Comparison of ENCODE assay signal across 7 cellular contexts in the genomic region with DNA sequence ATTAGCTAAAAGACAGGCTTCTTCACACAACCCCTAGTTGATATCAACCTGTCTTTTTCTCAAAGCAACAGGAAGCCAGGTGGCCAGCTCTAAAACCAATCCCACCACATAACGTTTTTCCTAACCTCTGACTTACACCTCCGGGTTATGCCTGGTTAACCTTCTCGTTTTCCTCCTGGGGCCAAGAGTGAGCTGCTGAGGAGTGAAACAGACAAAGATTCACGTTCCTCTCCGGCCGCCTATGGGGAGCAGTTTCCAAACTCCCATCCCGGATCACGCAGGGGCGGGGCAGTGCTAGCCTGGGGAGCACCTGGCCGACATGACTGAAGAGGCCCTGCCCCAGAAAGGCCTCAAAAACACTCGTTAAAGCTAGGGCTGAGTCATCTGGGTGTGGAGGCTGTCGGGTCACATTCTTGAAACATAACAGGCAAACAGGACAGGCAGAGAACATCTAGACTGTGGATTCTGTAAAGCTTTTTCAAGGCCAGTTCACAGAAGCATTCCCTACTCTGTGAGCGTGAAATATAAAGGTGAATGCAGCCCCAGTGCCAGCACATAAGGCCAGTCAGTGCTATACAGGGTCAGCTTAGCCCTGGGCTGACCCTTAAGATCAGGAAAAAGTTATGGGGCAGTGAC. TPM values are rescaled to one million over a fixed set of nuclear protein-coding genes. Genes with fewer than 3 reads are reported as not detected.
A peak's percentile ranks its signal among the peaks of the same experiment; 100 is the strongest.
DNase-seq lines count a peak whose midpoint lies in the region; ATAC-seq and TF ChIP-seq lines count a peak whose summit lies in the region.

No MANE protein-coding gene starts in this region.

- peaks cover 9% of the 10 kb centered on the region for H3K36me3 Mint-ChIP-seq in activated T-helper 1 cell treated with anti-CD3 and anti-CD28 coated beads, Interleukin-12 subunit alpha, Interleukin-12 subunit beta, Interleukin-2, Interleukin-4 antibody, amounts not matched to agents 30 ng/mL and 10 ng/mL and 1 ng/mL, durations not matched to agents 14 hours and 24 hours and 36 hours (ENCODE audit: low read depth)
- no peaks in the 10 kb centered on the region for H3K36me3 Mint-ChIP-seq in progenitor cell of endocrine pancreas (ENCODE audit: insufficient read depth)

- DNase-seq in NOMO-1 treated with dmso at 0.1 percent for 144 hours (lab: John Stamatoyannopoulos, UW; ENCODE audit: unreplicated experiment) (peak; percentile 45), foreskin fibroblast (peak; percentile 98), progenitor cell of endocrine pancreas (ENCODE audit: low spot score, unreplicated experiment) (peak; percentile 25), globus pallidus (ENCODE audit: low spot score) (no peak)
- peak; percentile 38 for DNase-seq in activated T-helper 1 cell treated with anti-CD3 and anti-CD28 coated beads, Interleukin-12 subunit alpha, Interleukin-12 subunit beta, Interleukin-2, Interleukin-4 antibody, amounts not matched to agents 30 ng/mL and 10 ng/mL and 1 ng/mL, durations not matched to agents 14 hours and 24 hours and 36 hours (ENCODE audit: low spot score)

- peaks cover 61% of the 10 kb centered on the region for H3K4me1 Mint-ChIP-seq in activated T-helper 1 cell treated with anti-CD3 and anti-CD28 coated beads, Interleukin-12 subunit alpha, Interleukin-12 subunit beta, Interleukin-2, Interleukin-4 antibody, amounts not matched to agents 30 ng/mL and 10 ng/mL and 1 ng/mL, durations not matched to agents 14 hours and 24 hours and 36 hours (ENCODE audit: low read depth)
- peaks cover 26% of the 10 kb centered on the region for H3K4me1 Mint-ChIP-seq in progenitor cell of endocrine pancreas (ENCODE audit: low read depth)

- intact Hi-C loops in activated T-helper 1 cell treated with anti-CD3 and anti-CD28 coated beads, Interleukin-12 subunit alpha, Interleukin-12 subunit beta, Interleukin-2, Interleukin-4 antibody, amounts not matched to agents 30 ng/mL and 10 ng/mL and 1 ng/mL, durations not matched to agents 14 hours and 24 hours and 36 hours (cut with micrococcal nuclease) = loop anchor here (2.0 kb wide), 1 partner anchor 50 kb away; no protein-coding TSS in a partner anchor

- H3K4me3 ChIP-seq in foreskin fibroblast (ENCODE audit: low read depth in 1 of 2, low read length in 2 of 2) = peak overlapping the region; percentile 42 to 48

- no peaks in the 10 kb centered on the region for H3K27me3 Mint-ChIP-seq in activated T-helper 1 cell treated with anti-CD3 and anti-CD28 coated beads, Interleukin-12 subunit alpha, Interleukin-12 subunit beta, Interleukin-2, Interleukin-4 antibody, amounts not matched to agents 30 ng/mL and 10 ng/mL and 1 ng/mL, durations not matched to agents 14 hours and 24 hours and 36 hours (ENCODE audit: insufficient read depth)
- no peaks in the 10 kb centered on the region for H3K27me3 Mint-ChIP-seq in progenitor cell of endocrine pancreas

- peak overlapping the region; percentile 94 for H3K27ac Mint-ChIP-seq in activated T-helper 1 cell treated with anti-CD3 and anti-CD28 coated beads, Interleukin-12 subunit alpha, Interleukin-12 subunit beta, Interleukin-2, Interleukin-4 antibody, amounts not matched to agents 30 ng/mL and 10 ng/mL and 1 ng/mL, durations not matched to agents 14 hours and 24 hours and 36 hours
- H3K27ac Mint-ChIP-seq in progenitor cell of endocrine pancreas = peak overlapping the region; percentile 99

- peak overlapping the region; percentile 51 for H3K4me3 Mint-ChIP-seq in activated T-helper 1 cell treated with anti-CD3 and anti-CD28 coated beads, Interleukin-12 subunit alpha, Interleukin-12 subunit beta, Interleukin-2, Interleukin-4 antibody, amounts not matched to agents 30 ng/mL and 10 ng/mL and 1 ng/mL, durations not matched to agents 14 hours and 24 hours and 36 hours
- H3K4me3 Mint-ChIP-seq in progenitor cell of endocrine pancreas (ENCODE audit: low read depth) = peak overlapping the region; percentile 56

- ATAC-seq in GM18511 (IDR thresholded peaks at IDR 0.05; ENCODE audit: unreplicated experiment) (peak; percentile 35), HG02970 (IDR thresholded peaks at IDR 0.05; ENCODE audit: low FRiP score, unreplicated experiment) (peak; percentile 38)

- TF ChIP-seq CTCF in foreskin fibroblast (IDR thresholded peaks at IDR 0.05; ENCODE audit: low read depth, low read length) (no peak), progenitor cell of endocrine pancreas (IDR thresholded peaks at IDR 0.05; ENCODE audit: unreplicated experiment) (no peak)

- peaks cover 12% of the 10 kb centered on the region for H3K9me3 Mint-ChIP-seq in activated T-helper 1 cell treated with anti-CD3 and anti-CD28 coated beads, Interleukin-12 subunit alpha, Interleukin-12 subunit beta, Interleukin-2, Interleukin-4 antibody, amounts not matched to agents 30 ng/mL and 10 ng/mL and 1 ng/mL, durations not matched to agents 14 hours and 24 hours and 36 hours
- H3K9me3 Mint-ChIP-seq in progenitor cell of endocrine pancreas (ENCODE audit: low read depth) = peaks cover 4% of the 10 kb centered on the region

RNA-seq across cellular contexts. Expression of gene LGALS3, which starts 25.9 kb away (rescaled TPM):
- total RNA-seq in activated T-helper 1 cell treated with anti-CD3 and anti-CD28 coated beads, Interleukin-12 subunit alpha, Interleukin-12 subunit beta, Interleukin-2, Interleukin-4 antibody, amounts not matched to agents 30 ng/mL and 10 ng/mL and 1 ng/mL, durations not matched to agents 14 hours and 24 hours and 36 hours = 10.4 and 12.0 TPM in 2 replicates
- total RNA-seq in progenitor cell of endocrine pancreas = 27.0 and 49.3 TPM in 2 replicates

RNA-seq across cellular contexts. Expression of gene MAPK1IP1L, which starts 51.7 kb away (rescaled TPM):
- 139 and 141 TPM in 2 replicates for total RNA-seq in activated T-helper 1 cell treated with anti-CD3 and anti-CD28 coated beads, Interleukin-12 subunit alpha, Interleukin-12 subunit beta, Interleukin-2, Interleukin-4 antibody, amounts not matched to agents 30 ng/mL and 10 ng/mL and 1 ng/mL, durations not matched to agents 14 hours and 24 hours and 36 hours
- total RNA-seq in progenitor cell of endocrine pancreas = 139 and 140 TPM in 2 replicates
